ENCODE assay signal across 19 cellular contexts in the genomic region with DNA sequence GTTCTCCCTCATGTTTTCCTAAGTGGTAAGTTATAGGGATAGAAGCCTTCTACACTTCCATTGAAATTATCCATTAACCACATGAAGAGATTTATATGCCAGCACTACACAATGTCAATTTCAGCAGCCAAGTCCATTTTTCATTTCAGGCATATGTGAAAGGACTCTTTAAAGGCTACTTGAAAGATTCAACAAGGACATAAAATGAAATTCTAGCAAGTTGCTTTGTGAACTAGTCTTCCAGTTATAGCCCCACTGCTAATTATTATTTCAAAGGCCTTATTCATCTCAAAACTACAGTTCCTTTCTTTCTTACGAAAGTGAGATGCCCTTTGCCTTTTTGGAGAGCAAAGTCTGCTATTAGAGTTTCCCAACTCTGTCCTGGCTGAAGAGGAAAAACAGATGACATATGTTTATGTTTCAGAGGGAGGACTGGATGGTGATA.
DNase-seq lines count a peak whose midpoint lies in the region; ATAC-seq and TF ChIP-seq lines count a peak whose summit lies in the region.
"Had no signal": no experiment of that assay in that cellular context is flagged by ENCODE, and none has a peak within 500 bp of the region (broad histone marks: within the 10 kb centered on the region; RNA-seq: fewer than 3 reads in every experiment).

No MANE protein-coding gene starts in this region.

- H2BK5ac ChIP-seq in IMR-90 (ENCODE audit: low read depth, low read length, poor library complexity, severe bottlenecking) = no peak overlapping the region

- no peak overlapping the region for H4K91ac ChIP-seq in IMR-90 (ENCODE audit: insufficient read depth, low read depth, low read length)

- TF ChIP-seq CTCF in IMR-90 (conservative IDR thresholded peaks at IDR 0.05; ENCODE audit: low read depth, low read length) (no peak), gastroesophageal sphincter (IDR thresholded peaks at IDR 0.05) (no peak), mesothelial cell of epicardium (IDR thresholded peaks at IDR 0.05; ENCODE audit: unreplicated experiment) (no peak), upper lobe of left lung (IDR thresholded peaks at IDR 0.05) (no peak)

- no peaks in the 10 kb centered on the region for H3K79me1 ChIP-seq in IMR-90 (ENCODE audit: low read depth in 1 of 2, low read length in 2 of 2)

- no peaks in the 10 kb centered on the region for H3K27me3 Mint-ChIP-seq in mesothelial cell of epicardium (ENCODE audit: low read depth)
- H3K27me3 Mint-ChIP-seq: CD4-positive, alpha-beta T cell; central memory CD8-positive, alpha-beta T cell; T-cell had no signal

- ATAC-seq in IMR-90 (ENCODE audit: low read depth) = no peak
- peak; percentile 68 for ATAC-seq in gastroesophageal sphincter
- ATAC-seq in HG03521 (IDR thresholded peaks at IDR 0.05; ENCODE audit: unreplicated experiment) = no peak
- no peak for ATAC-seq in GM21619 (IDR thresholded peaks at IDR 0.05; ENCODE audit: unreplicated experiment)
- no peak for ATAC-seq in upper lobe of left lung (ENCODE audit: low FRiP score in 2 of 2)
- ATAC-seq: T-cell had no signal

- DNase-seq in IMR-90 (peak; percentile 56), SK-MEL-5 (ENCODE audit: low read depth, low spot score) (peak; percentile 63), mesothelial cell of epicardium (ENCODE audit: low spot score in 2 of 2, unreplicated experiment in 2 of 2) (no peak), upper lobe of left lung (no peak), NCI-H82 treated with DMSO at 0.1 percent for 48 hours (lab: John Stamatoyannopoulos, UW; ENCODE audit: unreplicated experiment) (no peak)
- DNase-seq: CD4-positive, alpha-beta T cell; DMS53; effector CD8-positive, alpha-beta T cell; esophagus squamous epithelium; H7; hypothalamus; kidney glomerular epithelial cell; NCI-H1436; NCI-H510A; T-cell had no signal

- H3K9me1 ChIP-seq in IMR-90 (ENCODE audit: insufficient read depth, low read length) = peaks cover 10% of the 10 kb centered on the region

- H3K4me3 ChIP-seq in IMR-90 (ENCODE audit: insufficient read depth, low read depth, low read length) (no peak overlapping the region), gastroesophageal sphincter (no peak overlapping the region), upper lobe of left lung (no peak overlapping the region)
- H3K4me3 ChIP-seq: esophagus squamous epithelium had no signal

- H3K4me3 Mint-ChIP-seq in mesothelial cell of epicardium = no peak overlapping the region
- H3K4me3 Mint-ChIP-seq: CD4-positive, alpha-beta T cell; central memory CD8-positive, alpha-beta T cell; T-cell had no signal

- H3K18ac ChIP-seq in IMR-90 (ENCODE audit: low read depth, low read length) = no peak overlapping the region

- dilution Hi-C loops in IMR-90 (cut with HindIII; ENCODE audit: low sequenced_read_pairs, unreplicated experiment) = no loop called here

- no peak overlapping the region for H4K8ac ChIP-seq in IMR-90 (ENCODE audit: low read depth in 2 of 2, low read length in 2 of 2)

- no peak overlapping the region for H2BK120ac ChIP-seq in IMR-90 (ENCODE audit: low read depth, low read length)

- H3K14ac ChIP-seq in IMR-90 (replicated peaks; ENCODE audit: low read depth, low read length) = no peak overlapping the region

- H2AK5ac ChIP-seq in IMR-90 (ENCODE audit: low read depth, low read length) = no peak overlapping the region

- WGBS in IMR-90 (ENCODE audit: extremely low coverage in 2 of 2, insufficient read length in 1 of 2), 2 experiments = no CpG with 5 or more reads among the region's 1 CpG
- 7 to 25% methylated on average over 1 of the region's 1 CpG for WGBS in gastroesophageal sphincter (ENCODE audit: low coverage in 1 of 2), 2 donors
- WGBS in upper lobe of left lung, 2 donors = 48 to 50% methylated on average over 1 of the region's 1 CpG

- H3K56ac ChIP-seq in IMR-90 (ENCODE audit: extremely low read depth, insufficient read depth, low read length) = no peak overlapping the region

- peaks cover 3% of the 10 kb centered on the region; the same call in 1 of the 2 replicates for H4K20me1 ChIP-seq in IMR-90 (ENCODE audit: insufficient read depth, low read length)

- H3K36me3 ChIP-seq in IMR-90 (ENCODE audit: control insufficient read depth, insufficient read depth, low read length) = no peaks in the 10 kb centered on the region
- peaks cover 0 to 5% of the 10 kb centered on the region in 2 donors for H3K36me3 ChIP-seq in gastroesophageal sphincter
- no peaks in the 10 kb centered on the region for H3K36me3 ChIP-seq in upper lobe of left lung
- H3K36me3 ChIP-seq: esophagus squamous epithelium had no signal

- peak overlapping the region; percentile 6 for H3K27ac Mint-ChIP-seq in mesothelial cell of epicardium
- H3K27ac Mint-ChIP-seq: CD4-positive, alpha-beta T cell; T-cell had no signal

- no peak overlapping the region for H4K5ac ChIP-seq in IMR-90 (ENCODE audit: low read depth, low read length)

- H3K27me3 ChIP-seq in IMR-90 (ENCODE audit: control insufficient read depth, insufficient read depth, low read length) = no peaks in the 10 kb centered on the region
- H3K27me3 ChIP-seq in gastroesophageal sphincter = no peaks in the 10 kb centered on the region
- H3K27me3 ChIP-seq in upper lobe of left lung = no peaks in the 10 kb centered on the region
- H3K27me3 ChIP-seq: esophagus squamous epithelium had no signal

- H3K4me2 ChIP-seq in IMR-90 (ENCODE audit: low read depth, low read length) = 0 out of 2 replicates have a peak overlapping the region, but pooled peaks have one; percentile 10

- H3K9me3 ChIP-seq in IMR-90 (ENCODE audit: control insufficient read depth, insufficient read depth, low read length) (no peaks in the 10 kb centered on the region), gastroesophageal sphincter (no peaks in the 10 kb centered on the region), upper lobe of left lung (no peaks in the 10 kb centered on the region)
- H3K9me3 ChIP-seq: esophagus squamous epithelium had no signal

- intact Hi-C loops in IMR-90 (cut with micrococcal nuclease) = no loop called here

- TF ChIP-seq EP300 in gastroesophageal sphincter (IDR thresholded peaks at IDR 0.05) (no peak), upper lobe of left lung (IDR thresholded peaks at IDR 0.05) (no peak)

- no peak overlapping the region for H2AFZ ChIP-seq in IMR-90 (replicated peaks; ENCODE audit: low read length, poor library complexity)

- TF ChIP-seq POLR2A in IMR-90 (IDR thresholded peaks at IDR 0.05; ENCODE audit: low read depth, low read length) (no peak), gastroesophageal sphincter (IDR thresholded peaks at IDR 0.05) (no peak), upper lobe of left lung (IDR thresholded peaks at IDR 0.05) (no peak)

- peaks cover 5% of the 10 kb centered on the region for H3K9me3 Mint-ChIP-seq in mesothelial cell of epicardium
- H3K9me3 Mint-ChIP-seq: CD4-positive, alpha-beta T cell; central memory CD8-positive, alpha-beta T cell; T-cell had no signal

- H3K27ac ChIP-seq in IMR-90 (ENCODE audit: insufficient read depth, low read length) (no peak overlapping the region), gastroesophageal sphincter (peak overlapping the region in 3 of 4 donors; percentile 34 to 65 (median 54)), upper lobe of left lung (peak overlapping the region in 1 of 4 donors; percentile 34)

- peaks cover 25% of the 10 kb centered on the region for H3K4me1 Mint-ChIP-seq in mesothelial cell of epicardium
- H3K4me1 Mint-ChIP-seq: central memory CD8-positive, alpha-beta T cell; T-cell had no signal

- H3K9ac ChIP-seq in IMR-90 (ENCODE audit: low read depth, low read length) = no peak overlapping the region

- H2BK20ac ChIP-seq in IMR-90 (ENCODE audit: low read depth, low read length) = no peak overlapping the region

- no TSS peak for BruUV-seq in IMR-90 (replicated peaks; lab: Mats Ljungman, UMichigan)

- H3K4me1 ChIP-seq in IMR-90 (ENCODE audit: control insufficient read depth, insufficient read depth, low read length) (peaks cover 11% of the 10 kb centered on the region), gastroesophageal sphincter (peaks cover 10 to 48% (median 11%) of the 10 kb centered on the region in 3 donors), upper lobe of left lung (peaks cover 0 to 6% (median 2%) of the 10 kb centered on the region in 4 donors)

- in situ Hi-C loops in IMR-90 (cut with MboI; ENCODE audit: low sequenced_read_pairs) = no loop called here
- in situ Hi-C loops in SK-MEL-5 (cut with HindIII; ENCODE audit: low pct_unique_long_range_greater_than_20kb, low sequenced_read_pairs) = no loop called here

- POLR2A ChIA-PET in IMR-90 (lab: Charles Lee; ENCODE audit: unreplicated experiment) = no interaction called here

- no peak overlapping the region for H2BK15ac ChIP-seq in IMR-90 (ENCODE audit: low read depth, low read length)

- H3K4ac ChIP-seq in IMR-90 (ENCODE audit: low read depth, low read length) = no peak overlapping the region

- H3K23ac ChIP-seq in IMR-90 (ENCODE audit: low read depth, low read length) = no peak overlapping the region

- no peak overlapping the region for H2AK9ac ChIP-seq in IMR-90 (replicated peaks; ENCODE audit: low read depth, low read length, poor library complexity)

- no peak for TF ChIP-seq RAD21 in IMR-90 (IDR thresholded peaks at IDR 0.05; ENCODE audit: low read length)

- CTCF ChIA-PET in IMR-90 (lab: Yijun Ruan, JAX) = no interaction called here

- H3K36me3 Mint-ChIP-seq in mesothelial cell of epicardium = peaks cover 2% of the 10 kb centered on the region

TF ChIP-seq in IMR-90, 13 proteins besides CTCF, POLR2A, EP300 and RAD21:
- TF ChIP-seq CEBPB (IDR thresholded peaks at IDR 0.05; ENCODE audit: low read depth, low read length) (peak; percentile 24; the same call in 1 of the 2 replicates), RFX5 (IDR thresholded peaks at IDR 0.05; ENCODE audit: low read depth, low read length) (no peak)

Comparison
In these comparisons a context has a peak if more than half of its experiments do, and no peak if none do; other contexts are left out.
1. DNase-seq: peak in IMR-90 (single experiment) and SK-MEL-5 (single experiment); none in mesothelial cell of epicardium (0 of 2), upper lobe of left lung (0 of 2) and NCI-H82 treated with DMSO at 0.1 percent for 48 hours (single experiment).